27 cellular contexts compared by ENCODE assay signal in the genomic region with DNA sequence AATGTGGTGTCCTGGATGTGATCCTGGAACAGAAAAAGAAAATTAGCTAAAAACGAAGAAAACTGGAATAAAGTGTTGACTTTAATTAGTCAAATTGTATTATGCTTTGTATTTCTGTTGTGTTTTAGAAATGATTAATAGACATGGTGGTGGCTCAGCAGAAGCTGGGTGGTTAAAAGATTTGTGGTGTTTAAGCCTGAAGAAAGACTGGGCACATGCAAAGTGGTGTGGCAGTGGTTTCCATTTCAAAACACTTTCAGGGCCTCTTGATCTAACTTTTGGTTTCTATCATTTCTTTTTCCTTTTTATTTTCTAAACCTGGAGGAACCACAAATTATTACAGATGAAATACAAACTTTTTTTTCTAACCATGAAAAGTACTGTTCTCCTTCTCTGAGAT. TPM values are rescaled to one million over a fixed set of nuclear protein-coding genes. Genes with fewer than 3 reads are reported as not detected.
A peak's percentile ranks its signal among the peaks of the same experiment; 100 is the strongest.
DNase-seq lines count a peak whose midpoint lies in the region; ATAC-seq and TF ChIP-seq lines count a peak whose summit lies in the region.
"Had no signal": no experiment of that assay in that cellular context is flagged by ENCODE, and none has a peak within 500 bp of the region (broad histone marks: within the 10 kb centered on the region; RNA-seq: fewer than 3 reads in every experiment).

No MANE protein-coding gene starts in this region.

- H3K4me1 ChIP-seq in MM.1S (ENCODE audit: low read length) = 0 out of 2 replicates have a peak, but pooled peaks cover 11% of the 10 kb centered on the region
- H3K4me1 ChIP-seq in mammary epithelial cell (ENCODE audit: insufficient read depth, low read length) = no peaks in the 10 kb centered on the region
- H3K4me1 ChIP-seq: BLaER1, colonic mucosa, testis, uterus had no signal

- no peaks in the 10 kb centered on the region for H3K79me2 ChIP-seq in MM.1S (ENCODE audit: low read length)
- H3K79me2 ChIP-seq in mammary epithelial cell (ENCODE audit: insufficient read depth, low read length) = no peaks in the 10 kb centered on the region

- in situ Hi-C loops in mammary epithelial cell (cut with MboI; ENCODE audit: low sequenced_read_pairs in 2 of 2) = loop anchor here in 1 of 2 donors (25.0 kb wide), 1 partner anchor 165 kb away; no protein-coding TSS in a partner anchor

- H3K4me2 ChIP-seq in MM.1S (ENCODE audit: low read depth, low read length) = no peak overlapping the region
- no peak overlapping the region for H3K4me2 ChIP-seq in mammary epithelial cell (ENCODE audit: insufficient read depth, low read depth, low read length)
- H3K4me2 ChIP-seq: BLaER1 had no signal

- H3K4me3 ChIP-seq in MM.1S (ENCODE audit: low read length) = no peak overlapping the region
- H3K4me3 ChIP-seq in mammary epithelial cell (replicated peaks in 1 of 3; ENCODE audit: insufficient read depth in 1 of 3, low read depth in 2 of 3, low read length in 3 of 3) = no peak overlapping the region
- H3K4me3 ChIP-seq: BLaER1, colonic mucosa, testis, uterus had no signal

- H3K27ac ChIP-seq in MM.1S (ENCODE audit: low read length) = no peak overlapping the region
- H3K27ac ChIP-seq in mammary epithelial cell (ENCODE audit: insufficient read depth, low read depth, low read length) = no peak overlapping the region
- H3K27ac ChIP-seq: BLaER1, colonic mucosa, testis, uterus had no signal

- no TSS peak for BruUV-seq in mammary epithelial cell (replicated peaks; lab: Mats Ljungman, UMichigan)

- CTCF ChIA-PET in mammary epithelial cell (lab: Charles Lee; ENCODE audit: low non-redundant PET) = no interaction called here

- 8% methylated on average over 1 of the region's 1 CpG for WGBS in mammary epithelial cell (ENCODE audit: low coverage, missing lambda C conversion rate)

- H3K9ac ChIP-seq in MM.1S (ENCODE audit: low read length) = no peak overlapping the region
- H3K9ac ChIP-seq in mammary epithelial cell (ENCODE audit: insufficient read depth, low read length) = no peak overlapping the region
- H3K9ac ChIP-seq: BLaER1 had no signal

- ATAC-seq in GM18870 (IDR thresholded peaks at IDR 0.05; ENCODE audit: unreplicated experiment) (peak; percentile 72), GM21447 (IDR thresholded peaks at IDR 0.05; ENCODE audit: unreplicated experiment) (peak; percentile 65), HG03108 (IDR thresholded peaks at IDR 0.05; ENCODE audit: unreplicated experiment) (peak; percentile 61)
- ATAC-seq: activated CD8-positive, alpha-beta T cell treated with anti-CD3 and anti-CD28 coated beads, Interleukin-2, amount 10 ng/mL, durations not matched to agents 7 days and 5 days; Panc1 had no signal

- DNase-seq in MM.1S (peak; percentile 36), GM20000 (ENCODE audit: low spot score) (no peak), mucosa of gallbladder (ENCODE audit: low spot score) (no peak), NCI-H524 (lab: John Stamatoyannopoulos, UW) (no peak), mammary epithelial cell (no peak)
- DNase-seq: activated CD8-positive, alpha-beta T cell treated with anti-CD3 and anti-CD28 coated beads, Interleukin-2, amount 10 ng/mL, durations not matched to agents 7 days and 5 days; anterior cingulate cortex; colonic mucosa; COR-L47; DMS79; effector memory CD4-positive, alpha-beta T cell; GDM1; head of caudate nucleus; Kasumi-1; kidney; NCI-H187; NCI-H2171 treated with DMSO at 0.1 percent for 48 hours; NCI-H524 treated with DMSO at 0.1 percent for 48 hours; SHP77; stimulated activated naive CD4-positive, alpha-beta T cell treated with Interleukin-2 at 50 U/mL for 16 hours; testis; uterus had no signal

- H3K27me3 ChIP-seq in MM.1S (replicated peaks; ENCODE audit: insufficient read depth, low read length) (no peaks in the 10 kb centered on the region), mammary epithelial cell (ENCODE audit: insufficient read depth, low read length) (peaks cover 2% of the 10 kb centered on the region)
- H3K27me3 ChIP-seq: BLaER1, colonic mucosa, testis, uterus had no signal

- no peaks in the 10 kb centered on the region for H3K36me3 ChIP-seq in MM.1S (replicated peaks; ENCODE audit: insufficient read depth, low read length)
- no peaks in the 10 kb centered on the region for H3K36me3 ChIP-seq in mammary epithelial cell (ENCODE audit: insufficient read depth, low read length)
- H3K36me3 ChIP-seq: BLaER1, colonic mucosa, uterus had no signal

- TF ChIP-seq CTCF in MM.1S (IDR thresholded peaks at IDR 0.05; ENCODE audit: low read length) (no peak), GM20000 (IDR thresholded peaks at IDR 0.05; ENCODE audit: extremely low read depth, missing control alignments) (no peak), mammary epithelial cell (conservative IDR thresholded peaks at IDR 0.05 in 1 of 2, IDR thresholded peaks at IDR 0.05 in 1 of 2; ENCODE audit: extremely low read depth in 1 of 2, insufficient read depth in 1 of 2, low read depth in 1 of 2, low read length in 2 of 2) (no peak)

- no peaks in the 10 kb centered on the region for H3K9me3 ChIP-seq in MM.1S (replicated peaks; ENCODE audit: insufficient read depth, low read length)
- H3K9me3 ChIP-seq in mammary epithelial cell (replicated peaks; ENCODE audit: insufficient read depth, low read length) = no peaks in the 10 kb centered on the region
- H3K9me3 ChIP-seq: BLaER1, colonic mucosa, testis, uterus had no signal

- H2AFZ ChIP-seq in MM.1S (ENCODE audit: low read length) = no peak overlapping the region
- H2AFZ ChIP-seq in mammary epithelial cell (ENCODE audit: low read depth, low read length) = no peak overlapping the region

- no peaks in the 10 kb centered on the region for H3F3A ChIP-seq in MM.1S (ENCODE audit: insufficient read depth, low read length)

- intact Hi-C loops in mammary epithelial cell (cut with micrococcal nuclease) = no loop called here

- dilution Hi-C loops in mammary epithelial cell (cut with HindIII; ENCODE audit: low sequenced_read_pairs) = no loop called here

- H3K9me2 ChIP-seq in MM.1S (replicated peaks; ENCODE audit: insufficient read depth, low read length) = no peaks in the 10 kb centered on the region

- H4K20me1 ChIP-seq in MM.1S (ENCODE audit: insufficient read depth, low read length) (no peaks in the 10 kb centered on the region), mammary epithelial cell (ENCODE audit: insufficient read depth, low read length) (no peaks in the 10 kb centered on the region)
- H4K20me1 ChIP-seq: BLaER1 had no signal

RNA-seq across cellular contexts. Expression of a gene that starts 44.1 kb away (rescaled TPM):
- total RNA-seq in mucosa of gallbladder (31.9 TPM), mammary epithelial cell (under 1 TPM; 0.07 to 0.50 TPM)
- polyA plus RNA-seq in mammary epithelial cell = 0.02 TPM
- polyA minus RNA-seq in mammary epithelial cell = not detected

Comparison
In these comparisons a context has a peak if more than half of its experiments do, and no peak if none do; other contexts are left out.
1. RNA of a gene that starts 44.1 kb away (total RNA-seq): 31.9 TPM in mucosa of gallbladder (single experiment); 0.07 to 0.50 TPM in mammary epithelial cell; every median in the first group is over 10 times any median in the second.
2. Peak in every context shown above with its lines, with median percentiles within 50 percentile points of each other: ATAC-seq.